ENCODE assay signal across 27 cellular contexts in the genomic region with DNA sequence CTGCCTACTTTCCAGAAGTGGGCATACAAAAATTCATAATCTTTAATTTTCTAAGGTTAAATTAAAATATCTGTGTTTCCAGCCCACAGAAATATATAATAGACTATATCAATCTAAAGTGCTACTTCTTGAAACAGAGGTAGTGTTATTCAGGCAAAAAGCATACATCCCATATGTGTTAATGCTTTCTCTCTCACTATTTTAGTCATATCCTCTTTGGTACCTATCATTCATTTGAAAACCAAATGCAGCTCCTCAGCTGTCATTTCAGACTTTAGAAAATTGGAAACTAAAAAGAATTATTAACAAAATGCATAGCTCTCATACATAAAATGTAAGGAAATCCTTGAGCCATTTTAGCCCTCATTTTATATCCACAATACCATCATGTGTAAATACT. TPM values are rescaled to one million over a fixed set of nuclear protein-coding genes. Genes with fewer than 3 reads are reported as not detected.
DNase-seq lines count a peak whose midpoint lies in the region; ATAC-seq, FAIRE-seq and TF ChIP-seq lines count a peak whose summit lies in the region.
"Had no signal": no experiment of that assay in that cellular context is flagged by ENCODE, and none has a peak within 500 bp of the region (broad histone marks: within the 10 kb centered on the region; RNA-seq: fewer than 3 reads in every experiment).

No MANE protein-coding gene starts in this region.

- H3K9me3 ChIP-seq in heart right ventricle = peaks cover 0 to 3% (median 0%) of the 10 kb centered on the region in 11 donors
- H3K9me3 ChIP-seq in kidney (ENCODE audit: control insufficient read depth in 1 of 2, low read length in 2 of 2) = no peaks in the 10 kb centered on the region
- H3K9me3 ChIP-seq: A549, BE2C had no signal

- H3K27ac ChIP-seq in heart right ventricle (peak overlapping the region in 4 of 10 donors; percentile 16 to 51 (median 44)), kidney (ENCODE audit: low read depth in 2 of 2, low read length in 2 of 2) (no peak overlapping the region)
- H3K27ac ChIP-seq: A549, cardiac muscle cell, epithelial cell of prostate, foreskin keratinocyte, SK-N-MC, VCaP had no signal

- peak overlapping the region in 9 of 10 donors; percentile 4 to 38 (median 27) for H3K4me3 ChIP-seq in heart right ventricle
- H3K4me3 ChIP-seq in kidney (ENCODE audit: low read length in 2 of 2) = peak overlapping the region; percentile 9 to 32
- H3K4me3 ChIP-seq: A549, cardiac muscle cell, GM23338 had no signal

- FAIRE-seq in kidney (lab: Jason Lieb, UNC) = no peak
- FAIRE-seq: A549, small intestine had no signal

- no peaks in the 10 kb centered on the region for H3K27me3 ChIP-seq in heart right ventricle
- H3K27me3 ChIP-seq: cardiac muscle cell, foreskin keratinocyte had no signal

- intact Hi-C loops in heart right ventricle (cut with DNase I) = loop anchor here in 2 of 10 donors (10.0 kb wide), 1 partner anchor 61 kb away; no protein-coding TSS in a partner anchor
- intact Hi-C loops in Right ventricle myocardium superior (cut with DNase I) = no loop called here
- intact Hi-C loops in kidney (cut with DNase I) = no loop called here
- intact Hi-C loops in sciatic nerve (cut with DNase I) = no loop called here
- intact Hi-C loops in head of caudate nucleus (cut with DNase I) = no loop called here

- TF ChIP-seq CTCF in heart right ventricle (IDR thresholded peaks at IDR 0.05) (no peak), kidney (IDR thresholded peaks at IDR 0.05; ENCODE audit: borderline replicate concordance, extremely low read depth, insufficient read depth) (no peak)

- H3K4me1 ChIP-seq in heart right ventricle (no peaks in the 10 kb centered on the region), kidney (ENCODE audit: control insufficient read depth in 1 of 2, insufficient read depth in 1 of 2, low read depth in 1 of 2, low read length in 2 of 2) (no peaks in the 10 kb centered on the region)
- H3K4me1 ChIP-seq: A549, BE2C, foreskin keratinocyte had no signal

- ATAC-seq in heart right ventricle = no peak
- ATAC-seq in Right ventricle myocardium superior (ENCODE audit: poor library complexity) = no peak
- ATAC-seq in HG03108 (IDR thresholded peaks at IDR 0.05; ENCODE audit: unreplicated experiment) = peak; percentile 47
- ATAC-seq in sciatic nerve = no peak
- ATAC-seq: A549, foreskin keratinocyte, GM23338 had no signal

- no peak overlapping the region for H3K9ac ChIP-seq in kidney (ENCODE audit: low read length in 2 of 2)

- no peak for DNase-seq in heart right ventricle
- no peak for DNase-seq in Right ventricle myocardium superior
- no peak for DNase-seq in kidney
- no peak for DNase-seq in sciatic nerve (ENCODE audit: low spot score)
- no peak for DNase-seq in central memory CD4-positive, alpha-beta T cell
- DNase-seq in activated T-cell treated with anti-CD3 and anti-CD28 coated beads, Interleukin-2, amount 50 U/mL, for 1 hour = no peak
- DNase-seq in head of caudate nucleus = no peak
- DNase-seq: activated CD4-positive, alpha-beta T cell treated with anti-CD3 and anti-CD28 coated beads, Interleukin-2, amount 50 U/mL, for 4 hours; BE2C; COR-L47; DND-41; foreskin keratinocyte; Kasumi-1; NCI-H1092; NCI-H2029 treated with DMSO at 0.1 percent for 48 hours; NCI-H446; small intestine; stimulated activated CD4-positive, alpha-beta T cell treated with anti-CD3 and anti-CD28 coated beads, Interleukin-2, amount 100 ng/mL, for 48 hours had no signal

- H3K36me3 ChIP-seq in heart right ventricle (no peaks in the 10 kb centered on the region), kidney (ENCODE audit: control insufficient read depth in 1 of 2, insufficient read depth in 2 of 2, low read length in 2 of 2) (no peaks in the 10 kb centered on the region)
- H3K36me3 ChIP-seq: BE2C, cardiac muscle cell had no signal

RNA-seq across cellular contexts. Expression of gene FHL5, which starts 0.9 kb away (rescaled TPM):
- total RNA-seq in heart right ventricle (10 to 100 TPM in 1 of 10 donors, 1 to 10 TPM in 9; 1.2 to 11.8 (median 3.4) TPM), Right ventricle myocardium superior (7.2 TPM), kidney (34.5 TPM), sciatic nerve (13.2 TPM)
- polyA plus RNA-seq in heart right ventricle (1 to 10 TPM; 2.0 to 4.0 TPM), kidney (ENCODE audit: insufficient read depth, low read depth, low replicate concordance) (4.3 TPM)
- total RNA-seq: cardiac muscle cell, foreskin keratinocyte, GM23338, progenitor cell of endocrine pancreas had no signal
- polyA plus RNA-seq: A549, cardiac muscle cell, foreskin keratinocyte, GM23338, neural cell had no signal

RNA-seq across cellular contexts. Expression of gene UFL1, which starts 42.2 kb away (rescaled TPM):
- 10 to 100 TPM; 21.0 to 32.7 (median 26.0) TPM for total RNA-seq in heart right ventricle
- polyA plus RNA-seq in heart right ventricle = 10 to 100 TPM in 1 of 2 donors, 1 to 10 TPM in 1; 9.0 to 20.8 TPM
- 20.5 TPM for total RNA-seq in Right ventricle myocardium superior
- total RNA-seq in kidney = 27.5 TPM
- polyA plus RNA-seq in kidney (ENCODE audit: insufficient read depth, low read depth, low replicate concordance) = 8.0 TPM
- total RNA-seq in sciatic nerve = 32.1 TPM
